In genomic region chrX:12241026-12241425, GRCh38 we compare ENCODE assay signal across 1 cellular context.
TF ChIP-seq lines count a peak whose summit lies in the region.

No MANE protein-coding gene starts in this region.

TF ChIP-seq in IMR-90, 13 proteins besides CTCF, POLR2A, EP300 and RAD21:
- TF ChIP-seq MAZ (IDR thresholded peaks at IDR 0.05; ENCODE audit: borderline replicate concordance, low read depth, low read length) (no peak), NFE2L2 (IDR thresholded peaks at IDR 0.05; ENCODE audit: low read depth, low read length) (no peak), MAFK (IDR thresholded peaks at IDR 0.05; ENCODE audit: low read depth, low read length) (no peak), USF2 (IDR thresholded peaks at IDR 0.05; ENCODE audit: low read depth, low read length) (no peak), CHD1 (IDR thresholded peaks at IDR 0.05; ENCODE audit: low read depth, low read length) (no peak), CEBPB (IDR thresholded peaks at IDR 0.05; ENCODE audit: low read depth, low read length) (no peak), MXI1 (IDR thresholded peaks at IDR 0.05; ENCODE audit: borderline replicate concordance, low read depth, low read length) (no peak), RFX5 (IDR thresholded peaks at IDR 0.05; ENCODE audit: low read depth, low read length) (no peak), FOS (IDR thresholded peaks at IDR 0.05; ENCODE audit: low read depth, low read length) (no peak), SMC3 (IDR thresholded peaks at IDR 0.05; ENCODE audit: low read depth, low read length) (no peak), BHLHE40 (IDR thresholded peaks at IDR 0.05; ENCODE audit: low read depth, low read length) (no peak)
